Comparison of ENCODE assay signal across 11 cellular contexts in the genomic region with DNA sequence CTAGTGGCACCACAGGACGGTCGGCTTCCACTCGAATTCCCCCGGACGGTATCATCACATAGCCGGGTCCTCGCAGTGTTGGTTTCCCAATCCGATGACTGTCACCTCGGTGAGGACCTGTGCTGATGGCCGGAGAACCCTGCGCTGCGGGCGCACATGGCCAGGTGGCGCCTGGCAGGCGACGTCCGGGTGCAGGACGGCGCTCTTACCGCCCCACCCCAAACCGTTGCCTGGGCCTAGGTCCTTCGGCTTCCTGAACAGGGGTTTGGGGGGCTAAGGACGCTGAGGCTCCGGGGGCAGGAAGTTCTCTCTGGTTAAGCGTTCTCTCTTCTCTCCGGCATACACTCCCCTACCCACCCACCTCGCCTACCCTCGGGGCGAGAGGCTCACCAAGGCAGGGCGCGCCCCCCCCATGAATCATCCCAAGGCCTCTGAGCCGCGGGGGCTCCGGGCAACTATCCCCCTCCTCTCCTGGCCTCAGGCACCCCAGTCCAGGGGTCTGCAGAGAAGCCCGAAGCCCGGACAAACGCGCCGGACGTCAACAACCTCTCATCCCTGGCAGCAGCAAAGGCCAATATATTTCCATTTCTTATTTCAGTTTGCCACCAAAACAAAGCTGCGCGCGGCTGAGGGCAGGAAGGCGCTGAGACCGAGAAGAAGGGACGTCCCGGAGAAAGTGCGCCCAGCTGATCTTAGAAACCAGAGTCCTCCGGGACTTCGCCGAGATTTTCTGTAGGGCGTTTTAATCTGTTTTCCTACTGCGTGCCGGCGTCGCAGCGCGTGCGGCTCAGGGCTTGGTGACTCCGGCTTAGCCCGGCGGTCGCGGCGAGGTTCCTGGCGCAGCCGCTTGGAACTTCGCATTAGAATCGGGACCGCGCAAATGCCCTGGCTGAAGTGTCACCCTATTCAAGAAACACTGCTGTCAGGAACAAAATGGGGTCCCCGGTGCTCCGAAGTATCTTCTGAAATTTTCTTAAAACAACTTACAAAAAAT. TPM values are rescaled to one million over a fixed set of nuclear protein-coding genes. Genes with fewer than 3 reads are reported as not detected.
DNase-seq lines count a peak whose midpoint lies in the region; ATAC-seq and TF ChIP-seq lines count a peak whose summit lies in the region.
"Had no signal": no experiment of that assay in that cellular context is flagged by ENCODE, and none has a peak within 500 bp of the region (broad histone marks: within the 10 kb centered on the region; RNA-seq: fewer than 3 reads in every experiment).

No MANE protein-coding gene starts in this region.

- H3F3A ChIP-seq in neural cell (ENCODE audit: insufficient read depth, low read length, poor library complexity, severe bottlenecking) = no peaks in the 10 kb centered on the region

- H3K9me2 ChIP-seq in neural cell (ENCODE audit: insufficient read depth, low read length) = no peaks in the 10 kb centered on the region

- TF ChIP-seq EP300 in neural cell (conservative IDR thresholded peaks at IDR 0.05; ENCODE audit: poor library complexity, severe bottlenecking) = no peak

- H3K27ac Mint-ChIP-seq in CD4-positive, CD25-positive, alpha-beta regulatory T cell = peak overlapping the region in 1 of 3 donors; percentile 5

- H3K27ac ChIP-seq in CD4-positive, CD25-positive, alpha-beta regulatory T cell (ENCODE audit: insufficient read depth, low read length, poor library complexity, severe bottlenecking) = no peak overlapping the region
- H3K27ac ChIP-seq in HUES64 (ENCODE audit: low read depth, low read length) (no peak overlapping the region), duodenal mucosa (ENCODE audit: low read depth, low read length) (no peak overlapping the region), neural cell (ENCODE audit: low read length) (no peak overlapping the region)

- no peaks in the 10 kb centered on the region for H3K36me3 ChIP-seq in CD4-positive, CD25-positive, alpha-beta regulatory T cell (ENCODE audit: control insufficient read depth, insufficient read depth, low read length)
- H3K36me3 ChIP-seq in HUES64 (ENCODE audit: insufficient read depth, low read length) = no peaks in the 10 kb centered on the region
- no peaks in the 10 kb centered on the region for H3K36me3 ChIP-seq in duodenal mucosa (ENCODE audit: control insufficient read depth in 1 of 2, insufficient read depth in 2 of 2, low read length in 2 of 2)
- no peaks in the 10 kb centered on the region for H3K36me3 ChIP-seq in neural cell (ENCODE audit: insufficient read depth, low read length)

- DNase-seq in CD4-positive, CD25-positive, alpha-beta regulatory T cell = peak in 1 of 3 donors; percentile 12
- DNase-seq in A172 (ENCODE audit: low spot score) (no peak), EL (no peak)
- DNase-seq: NCI-H510A treated with DMSO at 0.1 percent for 48 hours had no signal

- no peaks in the 10 kb centered on the region for H4K20me1 ChIP-seq in neural cell (ENCODE audit: insufficient read depth)

- H3K79me2 ChIP-seq in neural cell (replicated peaks; ENCODE audit: insufficient read depth, low read length) = no peaks in the 10 kb centered on the region

- peak overlapping the region; percentile 72 for H3K4me3 ChIP-seq in CD4-positive, CD25-positive, alpha-beta regulatory T cell (ENCODE audit: low read depth, low read length)
- H3K4me3 ChIP-seq in HUES64 (ENCODE audit: low read length) (peak overlapping the region; percentile 12; the same call in 1 of the 2 replicates), duodenal mucosa (ENCODE audit: low read depth in 1 of 2, low read length in 2 of 2) (peak overlapping the region; percentile 29 to 68), neural cell (ENCODE audit: low read length) (no peak overlapping the region)

- ATAC-seq in CD4-positive, CD25-positive, alpha-beta regulatory T cell (ENCODE audit: low read depth in 2 of 2) = no peak
- ATAC-seq in GM19023 (IDR thresholded peaks at IDR 0.05; ENCODE audit: unreplicated experiment) (no peak), GM21390 (IDR thresholded peaks at IDR 0.05; ENCODE audit: unreplicated experiment) (no peak)

- no peak overlapping the region for H2AFZ ChIP-seq in neural cell (ENCODE audit: low read depth, low read length)

- TF ChIP-seq RAD21 in neural cell (conservative IDR thresholded peaks at IDR 0.05) = no peak

- TF ChIP-seq CTCF in neural cell (IDR thresholded peaks at IDR 0.05; ENCODE audit: poor library complexity, severe bottlenecking) = no peak

- 2% methylated on average over 73 of the region's 73 CpGs for WGBS in HUES64

- H3K4me2 ChIP-seq in neural cell (ENCODE audit: low read length) = no peak overlapping the region

- H3K27me3 ChIP-seq in CD4-positive, CD25-positive, alpha-beta regulatory T cell (ENCODE audit: control insufficient read depth, insufficient read depth, low read length) = peaks cover 19% of the 10 kb centered on the region
- H3K27me3 ChIP-seq in HUES64 (ENCODE audit: insufficient read depth, low read length) (peaks cover 100% of the 10 kb centered on the region), duodenal mucosa (ENCODE audit: control insufficient read depth in 1 of 2, insufficient read depth in 2 of 2, low read length in 2 of 2) (peaks cover 70 to 82% of the 10 kb centered on the region in 2 donors), neural cell (ENCODE audit: insufficient read depth, low read depth, low read length) (peaks cover 98% of the 10 kb centered on the region)

- no peak overlapping the region for H3K9ac ChIP-seq in HUES64 (ENCODE audit: low read depth, low read length)
- H3K9ac ChIP-seq in duodenal mucosa (ENCODE audit: low read depth in 1 of 2, low read length in 2 of 2) = no peak overlapping the region
- no peak overlapping the region for H3K9ac ChIP-seq in neural cell (ENCODE audit: low read length)

- peaks cover 31% of the 10 kb centered on the region for H3K4me1 ChIP-seq in CD4-positive, CD25-positive, alpha-beta regulatory T cell (ENCODE audit: control insufficient read depth, insufficient read depth, low read length, poor library complexity, severe bottlenecking)
- H3K4me1 ChIP-seq in HUES64 (ENCODE audit: insufficient read depth, low read length) (peaks cover 15% of the 10 kb centered on the region), duodenal mucosa (ENCODE audit: control insufficient read depth in 1 of 2, insufficient read depth in 2 of 2, low read length in 2 of 2) (peaks cover 10 to 19% of the 10 kb centered on the region in 2 donors)

- peak overlapping the region; percentile 83 to 93 (median 88) for H3K4me3 Mint-ChIP-seq in CD4-positive, CD25-positive, alpha-beta regulatory T cell

- H3K4me1 Mint-ChIP-seq in CD4-positive, CD25-positive, alpha-beta regulatory T cell = peaks cover 5 to 37% (median 13%) of the 10 kb centered on the region in 4 donors

- no peaks in the 10 kb centered on the region for H3K9me3 ChIP-seq in CD4-positive, CD25-positive, alpha-beta regulatory T cell (ENCODE audit: control insufficient read depth in 2 of 2, low read length in 2 of 2)
- H3K9me3 ChIP-seq in HUES64 (ENCODE audit: insufficient read depth, low read depth, low read length) (no peaks in the 10 kb centered on the region; the same call in 1 of the 2 replicates), duodenal mucosa (ENCODE audit: control insufficient read depth in 1 of 2, low read length in 2 of 2) (no peaks in the 10 kb centered on the region), neural cell (ENCODE audit: low read length) (no peaks in the 10 kb centered on the region)

- no peaks in the 10 kb centered on the region for H3K36me3 Mint-ChIP-seq in CD4-positive, CD25-positive, alpha-beta regulatory T cell

- H3K9me3 Mint-ChIP-seq in CD4-positive, CD25-positive, alpha-beta regulatory T cell = peaks cover 0 to 3% (median 0%) of the 10 kb centered on the region in 7 donors

- H3K27me3 Mint-ChIP-seq in CD4-positive, CD25-positive, alpha-beta regulatory T cell = peaks cover 77% of the 10 kb centered on the region

TF ChIP-seq in neural cell, 6 proteins besides CTCF, POLR2A, EP300 and RAD21:
- no peak for TF ChIP-seq POLR2AphosphoS5 (IDR thresholded peaks at IDR 0.05)
- TF ChIP-seq EZH2 (IDR thresholded peaks at IDR 0.05; ENCODE audit: borderline replicate concordance, insufficient read depth, low read length, poor library complexity, severe bottlenecking) = peak; percentile 32
- TF ChIP-seq, protein P1, sequence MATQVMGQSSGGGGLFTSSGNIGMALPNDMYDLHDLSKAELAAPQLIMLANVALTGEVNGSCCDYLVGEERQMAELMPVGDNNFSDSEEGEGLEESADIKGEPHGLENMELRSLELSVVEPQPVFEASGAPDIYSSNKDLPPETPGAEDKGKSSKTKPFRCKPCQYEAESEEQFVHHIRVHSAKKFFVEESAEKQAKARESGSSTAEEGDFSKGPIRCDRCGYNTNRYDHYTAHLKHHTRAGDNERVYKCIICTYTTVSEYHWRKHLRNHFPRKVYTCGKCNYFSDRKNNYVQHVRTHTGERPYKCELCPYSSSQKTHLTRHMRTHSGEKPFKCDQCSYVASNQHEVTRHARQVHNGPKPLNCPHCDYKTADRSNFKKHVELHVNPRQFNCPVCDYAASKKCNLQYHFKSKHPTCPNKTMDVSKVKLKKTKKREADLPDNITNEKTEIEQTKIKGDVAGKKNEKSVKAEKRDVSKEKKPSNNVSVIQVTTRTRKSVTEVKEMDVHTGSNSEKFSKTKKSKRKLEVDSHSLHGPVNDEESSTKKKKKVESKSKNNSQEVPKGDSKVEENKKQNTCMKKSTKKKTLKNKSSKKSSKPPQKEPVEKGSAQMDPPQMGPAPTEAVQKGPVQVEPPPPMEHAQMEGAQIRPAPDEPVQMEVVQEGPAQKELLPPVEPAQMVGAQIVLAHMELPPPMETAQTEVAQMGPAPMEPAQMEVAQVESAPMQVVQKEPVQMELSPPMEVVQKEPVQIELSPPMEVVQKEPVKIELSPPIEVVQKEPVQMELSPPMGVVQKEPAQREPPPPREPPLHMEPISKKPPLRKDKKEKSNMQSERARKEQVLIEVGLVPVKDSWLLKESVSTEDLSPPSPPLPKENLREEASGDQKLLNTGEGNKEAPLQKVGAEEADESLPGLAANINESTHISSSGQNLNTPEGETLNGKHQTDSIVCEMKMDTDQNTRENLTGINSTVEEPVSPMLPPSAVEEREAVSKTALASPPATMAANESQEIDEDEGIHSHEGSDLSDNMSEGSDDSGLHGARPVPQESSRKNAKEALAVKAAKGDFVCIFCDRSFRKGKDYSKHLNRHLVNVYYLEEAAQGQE (IDR thresholded peaks at IDR 0.05; ENCODE audit: borderline replicate concordance) = no peak

RNA-seq across cellular contexts. Expression of a gene that starts 5.6 kb away (rescaled TPM):
- total RNA-seq in CD4-positive, CD25-positive, alpha-beta regulatory T cell = not detected
- polyA plus RNA-seq in CD4-positive, CD25-positive, alpha-beta regulatory T cell = not detected
- polyA plus RNA-seq in HUES64 (2013, experiment 1 of 2) = 0.10 TPM
- polyA plus RNA-seq in HUES64 (2013, experiment 2 of 2) = 0.06 TPM
- polyA plus RNA-seq in neural cell = not detected in 2 replicates
- 0.12 TPM in 1 of 2 replicates, not detected in the other for polyA minus RNA-seq in neural cell
- 3.8 and 3.9 TPM in 2 replicates for total RNA-seq in A172 (2014; rRNA removed; shearing (Covaris generic))
- total RNA-seq: epithelial cell of proximal tubule, liver had no signal
- polyA plus RNA-seq: liver had no signal
